7 cellular contexts compared by ENCODE assay signal in the genomic region with DNA sequence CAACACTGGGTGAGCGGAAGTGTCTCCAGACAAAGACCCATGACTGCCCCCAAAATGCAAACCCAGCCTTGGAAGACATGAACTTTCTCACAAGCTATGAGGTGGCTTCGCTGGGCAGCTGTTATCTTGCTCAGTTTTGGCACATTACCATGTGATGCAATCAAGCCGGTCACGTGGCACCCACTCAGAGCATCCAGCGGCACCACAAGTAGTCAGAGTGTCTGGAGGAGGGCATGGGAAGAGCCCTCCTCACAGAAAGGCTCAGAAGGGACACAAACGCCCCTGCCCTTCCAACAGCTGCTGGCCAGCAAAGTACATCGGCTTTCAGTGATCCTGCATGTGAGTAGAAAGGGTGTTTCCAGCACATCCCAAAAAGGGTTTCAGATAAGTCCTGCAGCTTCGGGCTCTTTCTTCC.
DNase-seq lines count a peak whose midpoint lies in the region; ATAC-seq and TF ChIP-seq lines count a peak whose summit lies in the region.

No MANE protein-coding gene starts in this region.

- H3K9me3 ChIP-seq in SJSA1 (replicated peaks) (no peaks in the 10 kb centered on the region), thyroid gland (no peaks in the 10 kb centered on the region)

- H3K4me1 ChIP-seq in SJSA1 (replicated peaks) (peaks cover 57% of the 10 kb centered on the region), thyroid gland (peaks cover 5 to 13% of the 10 kb centered on the region in 2 donors)

- H3K4me1 Mint-ChIP-seq in activated naive CD8-positive, alpha-beta T cell treated with anti-CD3 and anti-CD28 coated beads for 36 hours = peaks cover 35% of the 10 kb centered on the region

- no peaks in the 10 kb centered on the region for H3K36me3 Mint-ChIP-seq in activated naive CD8-positive, alpha-beta T cell treated with anti-CD3 and anti-CD28 coated beads for 36 hours

- DNase-seq in HUDEP-2 (lab: John Stamatoyannopoulos, UW; ENCODE audit: unreplicated experiment in 76 of 76) (peak in 72 of 76 experiments; percentile 15 to 81 (median 64)), SJSA1 (ENCODE audit: low read depth in 1 of 2, low spot score in 2 of 2) (peak; percentile 64 to 77), left ventricle myocardium superior (peak; percentile 79), thyroid gland (peak; percentile 82 to 85)
- DNase-seq in activated naive CD8-positive, alpha-beta T cell treated with anti-CD3 and anti-CD28 coated beads for 36 hours = no peak
- no peak for DNase-seq in stimulated activated naive CD8-positive, alpha-beta T cell treated with anti-CD3 and anti-CD28 coated beads, Interleukin-15, Interleukin-2, amounts not matched to agents 100 U/mL and 50 U/mL, for 24 hours

- H3K36me3 ChIP-seq in SJSA1 = no peaks in the 10 kb centered on the region
- H3K36me3 ChIP-seq in thyroid gland = no peaks in the 10 kb centered on the region

- H3K27ac ChIP-seq in SJSA1 (peak overlapping the region; percentile 67), thyroid gland (no peak overlapping the region)

- H3K4me3 ChIP-seq in SJSA1 = no peak overlapping the region
- H3K4me3 ChIP-seq in thyroid gland (replicated peaks in 1 of 3) = no peak overlapping the region

- no peaks in the 10 kb centered on the region for H3K27me3 ChIP-seq in SJSA1 (replicated peaks)
- H3K27me3 ChIP-seq in thyroid gland = no peaks in the 10 kb centered on the region

- no peaks in the 10 kb centered on the region for H3K9me3 Mint-ChIP-seq in activated naive CD8-positive, alpha-beta T cell treated with anti-CD3 and anti-CD28 coated beads for 36 hours

- H3K27ac Mint-ChIP-seq in activated naive CD8-positive, alpha-beta T cell treated with anti-CD3 and anti-CD28 coated beads for 36 hours = no peak overlapping the region

- no peak overlapping the region for H3K4me3 Mint-ChIP-seq in activated naive CD8-positive, alpha-beta T cell treated with anti-CD3 and anti-CD28 coated beads for 36 hours

- 34 to 42% methylated on average over 5 to 8 of the region's 8 CpGs for WGBS in thyroid gland, 2 donors

- TF ChIP-seq POLR2A in thyroid gland (IDR thresholded peaks at IDR 0.05) = no peak

- no peak for TF ChIP-seq CTCF in thyroid gland (IDR thresholded peaks at IDR 0.05)

- intact Hi-C loops in left ventricle myocardium superior (cut with micrococcal nuclease) = no loop called here
- intact Hi-C loops in thyroid gland (cut with DNase I) = no loop called here

- H3K27me3 Mint-ChIP-seq in activated naive CD8-positive, alpha-beta T cell treated with anti-CD3 and anti-CD28 coated beads for 36 hours = no peaks in the 10 kb centered on the region

- ATAC-seq in left ventricle myocardium superior (peak; percentile 88), HG03025 (IDR thresholded peaks at IDR 0.05; ENCODE audit: low FRiP score, unreplicated experiment) (no peak)
- no peak for ATAC-seq in stimulated activated naive CD8-positive, alpha-beta T cell treated with anti-CD3 and anti-CD28 coated beads, Interleukin-15, Interleukin-2, amounts not matched to agents 100 U/mL and 50 U/mL, for 24 hours

Comparison
In these comparisons a context has a peak if more than half of its experiments do, and no peak if none do; other contexts are left out.
1. DNase-seq: peak in HUDEP-2 (72 of 76), SJSA1 (2 of 2), left ventricle myocardium superior (single experiment) and thyroid gland (2 of 2); none in activated naive CD8-positive, alpha-beta T cell treated with anti-CD3 and anti-CD28 coated beads for 36 hours (single experiment) and stimulated activated naive CD8-positive, alpha-beta T cell treated with anti-CD3 and anti-CD28 coated beads, Interleukin-15, Interleukin-2, amounts not matched to agents 100 U/mL and 50 U/mL, for 24 hours (single experiment).